In the genomic region with DNA sequence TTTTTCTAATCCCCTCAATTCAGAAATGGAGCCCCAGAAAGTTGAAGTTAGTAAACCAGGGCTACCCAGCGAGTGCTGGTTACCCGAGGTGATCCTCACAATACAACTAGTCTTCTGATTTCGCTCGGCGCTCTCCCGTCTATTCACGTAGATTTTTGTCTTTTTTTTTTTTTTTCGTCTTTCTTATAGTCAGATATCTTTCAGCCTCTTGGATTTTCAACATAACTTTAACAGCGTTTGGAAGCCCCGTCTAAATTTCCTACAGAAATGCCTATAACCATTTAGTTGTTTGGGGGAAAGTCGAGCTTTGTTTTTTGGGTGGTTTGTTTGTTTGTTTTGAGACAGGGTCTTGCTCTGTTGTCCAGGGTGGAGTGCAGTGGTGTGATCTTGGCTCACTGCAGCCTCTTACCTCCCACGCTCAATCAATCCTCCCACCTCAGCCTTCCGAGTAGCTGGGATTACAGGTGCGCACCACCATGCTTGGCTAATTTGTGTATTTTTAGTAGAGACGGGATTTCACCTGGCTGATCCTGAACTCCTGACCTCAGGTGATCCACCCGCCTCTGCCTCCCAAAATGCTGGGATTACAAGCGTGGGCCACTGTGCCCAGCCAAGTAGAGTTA, we compare ENCODE assay signal across 8 cellular contexts. TPM values are rescaled to one million over a fixed set of nuclear protein-coding genes. Genes with fewer than 3 reads are reported as not detected.
DNase-seq lines count a peak whose midpoint lies in the region; TF ChIP-seq lines count a peak whose summit lies in the region.

No MANE protein-coding gene starts in this region.

- peaks cover 7% of the 10 kb centered on the region for H3K79me2 ChIP-seq in ACC112 (ENCODE audit: control insufficient read depth, insufficient read depth, low read length, unreplicated experiment)

- H3K9me3 ChIP-seq in HUES64 (ENCODE audit: insufficient read depth, low read depth, low read length) (no peaks in the 10 kb centered on the region), muscle layer of duodenum (ENCODE audit: control insufficient read depth in 1 of 2, low read length in 2 of 2) (no peaks in the 10 kb centered on the region)

- peak overlapping the region; percentile 98 for H3K27ac Mint-ChIP-seq in chondrocyte (ENCODE audit: unreplicated experiment)

- no peaks in the 10 kb centered on the region for H3K9me3 Mint-ChIP-seq in chondrocyte (ENCODE audit: low read depth)

- peaks cover 24% of the 10 kb centered on the region for H3K4me1 Mint-ChIP-seq in chondrocyte (ENCODE audit: low read depth)

- H3K36me3 ChIP-seq in ACC112 (ENCODE audit: insufficient read depth, low read length) (no peaks in the 10 kb centered on the region), HUES64 (ENCODE audit: insufficient read depth, low read length) (no peaks in the 10 kb centered on the region), muscle layer of duodenum (ENCODE audit: control insufficient read depth in 1 of 2, insufficient read depth in 2 of 2, low read length in 2 of 2) (peaks cover 0 to 7% of the 10 kb centered on the region in 2 donors)

- H3K27me3 Mint-ChIP-seq in chondrocyte (ENCODE audit: low read depth), result no peaks in the 10 kb centered on the region

- H3K4me3 ChIP-seq in ACC112 (ENCODE audit: low read depth, low read length) (peak overlapping the region; percentile 84), HUES64 (ENCODE audit: low read length) (peak overlapping the region; percentile 86), muscle layer of duodenum (ENCODE audit: low read depth in 1 of 2, low read length in 2 of 2) (peak overlapping the region; percentile 77 to 94)

- H3K27ac ChIP-seq in ACC112 (ENCODE audit: low read depth, low read length), result peak overlapping the region; percentile 42; the same call in 1 of the 2 replicates
- H3K27ac ChIP-seq in HUES64 (ENCODE audit: low read depth, low read length), result peak overlapping the region; percentile 81
- peak overlapping the region; percentile 81 for H3K27ac ChIP-seq in muscle layer of duodenum (ENCODE audit: low read length)

- H3K27me3 ChIP-seq in ACC112 (ENCODE audit: insufficient read depth, low read length) (no peaks in the 10 kb centered on the region), HUES64 (ENCODE audit: insufficient read depth, low read length) (peaks cover 5% of the 10 kb centered on the region; the same call in 1 of the 2 replicates), muscle layer of duodenum (ENCODE audit: low read depth, low read length) (no peaks in the 10 kb centered on the region)

- peak overlapping the region; percentile 88 for H2AFZ ChIP-seq in ACC112 (ENCODE audit: low read length, unreplicated experiment)

- DNase-seq in chondrocyte (ENCODE audit: low spot score) (no peak), SHP77 treated with DMSO at 0.1 percent for 48 hours (lab: John Stamatoyannopoulos, UW) (no peak), NCI-H2081 (lab: John Stamatoyannopoulos, UW) (no peak), amygdala (lab: John Stamatoyannopoulos, UW) (no peak), amniotic stem cell (lab: John Stamatoyannopoulos, UW) (no peak)

- H3K9ac ChIP-seq in HUES64 (ENCODE audit: low read depth, low read length), result peak overlapping the region; percentile 62

- H3K4me1 ChIP-seq in ACC112 (ENCODE audit: control insufficient read depth, insufficient read depth, low read length, unreplicated experiment) (peaks cover 5% of the 10 kb centered on the region), HUES64 (ENCODE audit: insufficient read depth, low read length) (no peaks in the 10 kb centered on the region), muscle layer of duodenum (ENCODE audit: control insufficient read depth in 1 of 2, insufficient read depth in 2 of 2, low read length in 2 of 2) (peaks cover 0 to 13% of the 10 kb centered on the region in 2 donors)

- TF ChIP-seq CTCF in chondrocyte (IDR thresholded peaks at IDR 0.05), result no peak

- H3K4me3 Mint-ChIP-seq in chondrocyte (ENCODE audit: unreplicated experiment), result peak overlapping the region; percentile 87

- H3K36me3 Mint-ChIP-seq in chondrocyte (ENCODE audit: low read depth), result no peaks in the 10 kb centered on the region

- WGBS in HUES64, result 48% methylated on average over 14 of the region's 17 CpGs

RNA-seq across cellular contexts. Expression of a gene that starts 0.8 kb away (rescaled TPM):
- 7.5 TPM for polyA plus RNA-seq in HUES64 (2013, experiment 1 of 2)
- 14.3 TPM for polyA plus RNA-seq in HUES64 (2013, experiment 2 of 2)
- total RNA-seq in chondrocyte, result 26.8 to 31.0 TPM (median 28.7 TPM) in 3 replicates

RNA-seq across cellular contexts. Expression of a gene that starts 10.9 kb away (rescaled TPM):
- 2.2 TPM for polyA plus RNA-seq in HUES64 (2013, experiment 1 of 2)
- polyA plus RNA-seq in HUES64 (2013, experiment 2 of 2), result 2.8 TPM
- 2.4 to 3.5 TPM (median 2.6 TPM) in 3 replicates for total RNA-seq in chondrocyte
